Comparison of ENCODE assay signal across 8 cellular contexts in the genomic region with DNA sequence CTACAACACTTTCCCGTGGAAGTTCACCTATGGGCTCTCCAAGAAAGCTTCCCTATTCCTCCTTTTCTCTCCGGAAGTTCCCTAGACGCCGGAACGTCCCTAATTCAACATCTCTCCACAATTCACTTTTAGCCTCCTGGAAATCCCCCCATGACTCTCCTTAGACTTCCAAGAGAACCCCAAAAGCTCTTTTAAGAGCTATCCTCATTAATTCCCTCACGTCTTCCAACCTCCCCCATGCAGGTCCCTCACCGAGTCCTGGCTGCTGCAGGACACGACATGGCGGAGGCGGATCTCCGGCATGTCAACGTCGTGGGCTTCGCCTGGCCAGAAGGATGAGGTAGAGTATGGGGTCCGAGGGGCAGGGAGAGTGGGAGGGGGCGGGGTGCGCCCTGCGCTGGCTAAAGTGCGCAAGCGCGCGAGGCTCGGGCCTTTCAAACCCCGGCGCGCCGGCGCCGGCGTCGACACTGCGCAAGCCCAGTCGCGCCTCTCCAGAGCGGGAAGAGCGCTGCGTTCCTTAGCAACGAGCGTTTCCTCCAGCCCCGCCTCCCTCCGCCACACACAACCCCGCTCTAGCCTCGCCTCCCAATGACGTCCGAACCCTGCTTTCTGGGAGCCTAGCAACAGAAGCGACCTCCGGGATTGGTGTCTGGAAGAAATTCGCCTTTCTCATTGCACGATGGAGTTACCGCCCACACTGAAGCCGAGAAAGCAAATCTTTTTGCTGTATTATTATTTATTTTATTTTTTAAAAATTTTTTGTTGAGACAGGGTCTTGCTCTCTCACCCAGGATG. TPM values are rescaled to one million over a fixed set of nuclear protein-coding genes. Genes with fewer than 3 reads are reported as not detected.
A peak's percentile ranks its signal among the peaks of the same experiment; 100 is the strongest.
DNase-seq lines count a peak whose midpoint lies in the region; ATAC-seq, FAIRE-seq and TF ChIP-seq lines count a peak whose summit lies in the region.

Gene PINLYP (plus strand): TSS at position 646 of the 795 bp plus-strand sequence. CDS start 1,391 bp downstream, outside the sequence.
Gene XRCC1 (minus strand): TSS at position 372 of the 795 bp plus-strand sequence. CDS start 69 bp downstream, at position 303.

- H3K36me3 ChIP-seq in OCI-LY7 (ENCODE audit: insufficient read depth, low read length) (peaks cover 10% of the 10 kb centered on the region), mucosa of descending colon (ENCODE audit: low read depth) (no peaks in the 10 kb centered on the region)

- H3K4me2 ChIP-seq in OCI-LY7 (ENCODE audit: low read length): peak within 1 kb of the TSS; percentile 96

- TF ChIP-seq CTCF in D721Med (IDR thresholded peaks at IDR 0.05; ENCODE audit: insufficient read depth, missing control alignments): no peak
- no peak for TF ChIP-seq CTCF in OCI-LY7 (conservative IDR thresholded peaks at IDR 0.05; ENCODE audit: low read length)
- TF ChIP-seq CTCF in mucosa of descending colon (IDR thresholded peaks at IDR 0.05): no peak

- POLR2A ChIA-PET in OCI-LY7 (lab: Charles Lee): interaction anchor here (0.7 to 1.3 kb wide), 6 partner anchors 9 to 201 kb away, joined by 3 to 8 read pairs (median 3); partner anchors contain the start of genes IRGQ and ZNF576

- H3K9me3 ChIP-seq in OCI-LY7 (ENCODE audit: low read length): no peaks in the 10 kb centered on the region
- H3K9me3 ChIP-seq in mucosa of descending colon: no peaks in the 10 kb centered on the region

- intact Hi-C loops in OCI-LY7 (cut with micrococcal nuclease; ENCODE audit: unreplicated experiment): loop anchor here (1.0 kb wide), 1 partner anchor 21 kb away; the partner anchor contains the start of genes IRGQ and ZNF576
- intact Hi-C loops in mucosa of descending colon (cut with DNase I, micrococcal nuclease): no loop called here

- peak; percentile 88 for DNase-seq in D721Med (ENCODE audit: insufficient read length, low spot score)
- DNase-seq in HuH-7.5 (ENCODE audit: low spot score): peak; percentile 95
- DNase-seq in OCI-LY7 (ENCODE audit: low spot score): peak; percentile 98
- DNase-seq in activated T-cell treated with anti-CD3 and anti-CD28 coated beads for 4 hours: peak; percentile 87
- DNase-seq in epithelial cell of prostate (ENCODE audit: low read depth, low spot score): peak; percentile 91
- peak; percentile 97 to 98 (median 97) for DNase-seq in mucosa of descending colon
- peak; percentile 94 for DNase-seq in stimulated activated CD8-positive, alpha-beta memory T cell treated with anti-CD3 and anti-CD28 coated beads, Interleukin-4, amount 100 ng/mL, for 24 hours (ENCODE audit: low read depth)

- CTCF ChIA-PET in OCI-LY7 (lab: Charles Lee; ENCODE audit: unreplicated experiment): no interaction called here

- H3K4me3 ChIP-seq in OCI-LY7 (ENCODE audit: low read depth, low read length, poor library complexity, severe bottlenecking): peak within 1 kb of the TSS; percentile 89
- peak within 1 kb of the TSS; percentile 49 for H3K4me3 ChIP-seq in mucosa of descending colon

- H3K9me2 ChIP-seq in OCI-LY7 (ENCODE audit: insufficient read depth, low read length): no peaks in the 10 kb centered on the region

- H2AFZ ChIP-seq in OCI-LY7 (ENCODE audit: low read length): peak within 1 kb of the TSS; percentile 96

- no TSS peak for BruUV-seq in OCI-LY7 (replicated peaks; lab: Mats Ljungman, UMichigan)

- H3K4me1 ChIP-seq in OCI-LY7 (ENCODE audit: insufficient read depth, low read length, poor library complexity, severe bottlenecking) (peaks cover 15% of the 10 kb centered on the region), mucosa of descending colon (ENCODE audit: low read depth) (peaks cover 13% of the 10 kb centered on the region)

- no peak for FAIRE-seq in D721Med (lab: Jason Lieb, UNC)

- ATAC-seq in GM21526 (IDR thresholded peaks at IDR 0.05; ENCODE audit: low FRiP score, unreplicated experiment): peak; percentile 91
- peak; percentile 100 for ATAC-seq in mucosa of descending colon

- H3K27ac ChIP-seq in OCI-LY7 (ENCODE audit: low read depth, low read length, poor library complexity, severe bottlenecking) (peak within 1 kb of the TSS; percentile 37), epithelial cell of prostate (peak within 1 kb of the TSS; percentile 53)

- peaks cover 11% of the 10 kb centered on the region; the same call in 1 of the 2 replicates for H3K79me2 ChIP-seq in OCI-LY7 (ENCODE audit: insufficient read depth, low read depth, low read length)

- no peaks in the 10 kb centered on the region for H4K20me1 ChIP-seq in OCI-LY7 (ENCODE audit: insufficient read depth, low read length)

RNA-seq across cellular contexts. Expression of gene PINLYP, which starts in this region (rescaled TPM):
- 4.9 and 11.5 TPM in 2 replicates for total RNA-seq in OCI-LY7 (2014; rRNA removed; shearing (Covaris generic))
- 0.40 and 0.81 TPM in 2 replicates for total RNA-seq in OCI-LY7 (2022)
- 1 to 10 TPM in 2 of 3 donors, under 1 TPM in 1; 0.61 to 7.4 (median 2.0) TPM for total RNA-seq in mucosa of descending colon

RNA-seq across cellular contexts. Expression of gene XRCC1, which starts in this region (rescaled TPM):
- 28.7 and 35.9 TPM in 2 replicates for total RNA-seq in OCI-LY7 (2014; rRNA removed; shearing (Covaris generic))
- total RNA-seq in OCI-LY7 (2022) (27.2 and 33.7 TPM in 2 replicates), mucosa of descending colon (10 to 100 TPM; 16.4 to 33.4 (median 21.1) TPM)

Comparison
In these comparisons a context has a peak if more than half of its experiments do, and no peak if none do; other contexts are left out.
1. Peak in every context shown above with its lines: DNase-seq, ATAC-seq, H3K4me3 ChIP-seq and H3K27ac ChIP-seq.